1 cellular context compared by ENCODE assay signal in the genomic region with DNA sequence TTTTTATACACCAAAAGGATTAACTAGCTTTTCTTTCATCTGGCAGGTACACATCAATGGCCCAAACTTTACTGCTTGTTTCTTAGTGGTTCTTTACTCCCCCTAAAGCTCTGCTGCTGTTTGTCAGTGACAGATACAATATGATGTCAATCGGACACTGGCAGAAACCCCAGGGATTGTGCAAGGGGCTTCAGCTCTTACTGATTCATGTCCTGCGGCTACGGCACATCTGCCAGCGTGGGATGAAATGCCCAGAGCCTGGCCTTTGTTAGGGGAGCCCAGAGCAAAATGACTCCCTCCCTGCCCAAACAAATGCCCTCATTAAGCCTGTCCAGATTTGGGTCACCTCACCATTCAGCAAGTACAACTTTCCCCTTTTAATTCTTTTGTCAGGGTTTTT.
TF ChIP-seq lines count a peak whose summit lies in the region.

No MANE protein-coding gene starts in this region.

TF ChIP-seq in IMR-90, 13 proteins besides CTCF, POLR2A, EP300 and RAD21:
- TF ChIP-seq FOS (IDR thresholded peaks at IDR 0.05; ENCODE audit: low read depth, low read length) (no peak), CEBPB (IDR thresholded peaks at IDR 0.05; ENCODE audit: low read depth, low read length) (peak; percentile 94)
